ENCODE assay signal across 30 cellular contexts in the genomic region with DNA sequence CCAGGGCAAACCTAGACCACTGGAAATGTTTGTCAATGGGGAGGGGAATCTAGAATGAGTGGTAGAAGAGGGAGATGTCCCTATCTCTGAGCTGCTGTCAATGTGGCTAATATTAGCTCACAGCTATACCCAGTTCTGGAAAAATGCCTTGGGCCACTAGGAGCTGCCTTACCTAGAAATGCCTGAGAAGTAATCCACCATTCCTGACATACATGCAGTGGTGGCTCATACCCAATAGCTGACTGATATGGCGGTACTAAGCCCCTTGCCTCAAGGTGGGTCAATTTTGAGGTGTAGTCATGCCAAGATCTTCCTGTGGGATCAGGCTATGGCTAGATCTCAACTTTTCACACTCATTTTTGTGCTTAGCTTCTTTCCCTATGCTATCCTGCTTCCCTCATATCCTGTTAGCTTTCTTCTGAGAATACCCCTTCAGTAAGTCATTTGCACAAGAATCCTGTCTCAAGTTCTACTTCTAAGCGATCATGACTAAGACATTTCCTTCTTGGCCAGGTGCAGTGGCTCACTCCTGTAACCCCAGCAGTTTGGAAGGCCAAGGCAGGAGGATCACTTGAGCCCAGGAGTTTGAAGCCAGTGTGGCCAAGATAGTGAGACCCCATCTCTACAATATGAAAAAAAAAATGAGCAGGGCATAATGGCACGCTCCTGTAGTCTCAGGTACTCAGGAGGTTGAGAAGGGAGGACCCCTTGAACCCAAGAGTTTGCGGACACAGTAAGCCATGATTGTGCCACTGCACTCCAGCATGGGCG.
"Had no signal": no experiment of that assay in that cellular context is flagged by ENCODE, and none has a peak within 500 bp of the region (broad histone marks: within the 10 kb centered on the region; RNA-seq: fewer than 3 reads in every experiment).

No MANE protein-coding gene starts in this region.

- FAIRE-seq: islet of Langerhans, kidney, pancreas, small intestine had no signal

- H3K4me3 ChIP-seq: left ventricle myocardium inferior, lung, mucosa of descending colon, pancreas, prostate gland, spleen, suprapubic skin, thoracic aorta, tibial artery, uterus had no signal

- H3K36me3 ChIP-seq: left ventricle myocardium inferior, pancreas, prostate gland, spleen, suprapubic skin, thoracic aorta, tibial artery, uterus had no signal

- H3K27me3 ChIP-seq: pancreas, spleen, suprapubic skin, tibial artery, uterus had no signal

- H3K4me3 Mint-ChIP-seq: immature natural killer cell; naive thymus-derived CD8-positive, alpha-beta T cell; nephron; neural crest cell; stimulated activated effector memory CD8-positive, alpha-beta T cell treated with anti-CD3 and anti-CD28 coated beads, Interleukin-12 subunit alpha, Interleukin-12 subunit beta, amount 100 ng/mL, for 72 hours; stimulated activated naive CD8-positive, alpha-beta T cell treated with anti-CD3 and anti-CD28 coated beads, Interleukin-15, Interleukin-2, amounts not matched to agents 100 ng/mL and 50 ng/mL, for 24 hours; type B pancreatic cell had no signal

- H3K4me1 Mint-ChIP-seq: immature natural killer cell; naive thymus-derived CD8-positive, alpha-beta T cell; nephron; neural crest cell; stimulated activated effector memory CD8-positive, alpha-beta T cell treated with anti-CD3 and anti-CD28 coated beads, Interleukin-12 subunit alpha, Interleukin-12 subunit beta, amount 100 ng/mL, for 72 hours had no signal

- H3K27ac Mint-ChIP-seq: immature natural killer cell; nephron; stimulated activated effector memory CD8-positive, alpha-beta T cell treated with anti-CD3 and anti-CD28 coated beads, Interleukin-12 subunit alpha, Interleukin-12 subunit beta, amount 100 ng/mL, for 72 hours; stimulated activated naive CD8-positive, alpha-beta T cell treated with anti-CD3 and anti-CD28 coated beads, Interleukin-15, Interleukin-2, amounts not matched to agents 100 ng/mL and 50 ng/mL, for 24 hours; type B pancreatic cell had no signal

- H3K27me3 Mint-ChIP-seq: stimulated activated naive CD8-positive, alpha-beta T cell treated with anti-CD3 and anti-CD28 coated beads, Interleukin-15, Interleukin-2, amounts not matched to agents 100 ng/mL and 50 ng/mL, for 24 hours; type B pancreatic cell had no signal

- ATAC-seq: left colon; mucosa of descending colon; naive thymus-derived CD8-positive, alpha-beta T cell; pancreas; right cardiac atrium; sciatic nerve; stimulated activated effector memory CD8-positive, alpha-beta T cell treated with anti-CD3 and anti-CD28 coated beads, Interleukin-12 subunit alpha, Interleukin-12 subunit beta, amount 100 ng/mL, for 72 hours had no signal

- DNase-seq: hippocampal formation; immature natural killer cell; kidney; left colon; left ventricle myocardium inferior; midbrain; mucosa of descending colon; naive thymus-derived CD8-positive, alpha-beta T cell; nucleus accumbens; pancreas; posterior cingulate gyrus; retina; right cardiac atrium; small intestine; spleen; stimulated activated CD4-positive, alpha-beta T cell treated with anti-CD3 and anti-CD28 coated beads, Interleukin-4, amount 100 ng/mL, for 24 hours; stimulated activated naive CD4-positive, alpha-beta T cell; tibial artery; uterus had no signal

- H3K36me3 Mint-ChIP-seq: immature natural killer cell; stimulated activated effector memory CD8-positive, alpha-beta T cell treated with anti-CD3 and anti-CD28 coated beads, Interleukin-12 subunit alpha, Interleukin-12 subunit beta, amount 100 ng/mL, for 72 hours; type B pancreatic cell had no signal
